Comparison of ENCODE assay signal across 10 cellular contexts in genomic region chr2:97950329-97951154, GRCh38. TPM values are rescaled to one million over a fixed set of nuclear protein-coding genes. Genes with fewer than 3 reads are reported as not detected.
A peak's percentile ranks its signal among the peaks of the same experiment; 100 is the strongest.
DNase-seq lines count a peak whose midpoint lies in the region; ATAC-seq and TF ChIP-seq lines count a peak whose summit lies in the region.
"Had no signal": no experiment of that assay in that cellular context is flagged by ENCODE, and none has a peak within 500 bp of the region (broad histone marks: within the 10 kb centered on the region; RNA-seq: fewer than 3 reads in every experiment).

No MANE protein-coding gene starts in this region.

- H3K4me3 Mint-ChIP-seq in endodermal cell = no peak overlapping the region

- 74% methylated on average over 3 of the region's 3 CpGs; no CpG with 5 or more reads in 1 of the 2 experiments for WGBS in endodermal cell (ENCODE audit: insufficient coverage in 1 of 2, insufficient read length in 1 of 2), 2 experiments

- peak overlapping the region; percentile 28 for H2AFZ ChIP-seq in osteoblast (ENCODE audit: low read length)

- H3K9me2 ChIP-seq in DOHH2 (replicated peaks; ENCODE audit: control insufficient read depth, low read length) = no peaks in the 10 kb centered on the region

- no peak overlapping the region for H3K27ac Mint-ChIP-seq in endodermal cell

- H3K4me1 ChIP-seq in DOHH2 (ENCODE audit: control insufficient read depth, low read length) (peaks cover 66% of the 10 kb centered on the region), osteoblast (ENCODE audit: insufficient read depth, low read length) (peaks cover 25% of the 10 kb centered on the region), endodermal cell (ENCODE audit: control insufficient read depth, insufficient read depth, low read length) (peaks cover 3% of the 10 kb centered on the region)

- no peaks in the 10 kb centered on the region for H3K27me3 Mint-ChIP-seq in endodermal cell (ENCODE audit: insufficient read depth)

- H3K9me3 Mint-ChIP-seq in endodermal cell = peaks cover 5% of the 10 kb centered on the region

- H3K4me2 ChIP-seq in DOHH2 (ENCODE audit: low read length) = peak overlapping the region; percentile 13; the same call in 1 of the 2 replicates
- H3K4me2 ChIP-seq in osteoblast (ENCODE audit: insufficient read depth, low read length) = peak overlapping the region; percentile 75

- peaks cover 25% of the 10 kb centered on the region for H3K4me1 Mint-ChIP-seq in endodermal cell

- no peaks in the 10 kb centered on the region for H3K27me3 ChIP-seq in DOHH2 (ENCODE audit: control insufficient read depth, low read length)
- no peaks in the 10 kb centered on the region for H3K27me3 ChIP-seq in osteoblast (ENCODE audit: insufficient read depth, low read length)
- H3K27me3 ChIP-seq in endodermal cell (ENCODE audit: control insufficient read depth, insufficient read depth, low read length, poor library complexity, severe bottlenecking) = no peaks in the 10 kb centered on the region

- H3F3A ChIP-seq in DOHH2 (ENCODE audit: control insufficient read depth, insufficient read depth) = no peaks in the 10 kb centered on the region

- DNase-seq in NCI-H226 (peak; percentile 83), epithelial cell of prostate (ENCODE audit: low read depth, low spot score) (peak; percentile 36), osteoblast (ENCODE audit: insufficient read length, low spot score, missing footprints) (peak; percentile 71), endodermal cell (no peak)
- no peak for DNase-seq in activated CD4-positive, alpha-beta T cell treated with anti-CD3 and anti-CD28 coated beads for 48 hours
- DNase-seq: right cardiac atrium had no signal

- H3K36me3 Mint-ChIP-seq in endodermal cell (ENCODE audit: low read depth) = peaks cover 11% of the 10 kb centered on the region

- H3K79me2 ChIP-seq in DOHH2 (ENCODE audit: control insufficient read depth, low read length) (peaks cover 99% of the 10 kb centered on the region), osteoblast (ENCODE audit: insufficient read depth, low read length) (peaks cover 87% of the 10 kb centered on the region)

- H3K36me3 ChIP-seq in DOHH2 (ENCODE audit: control insufficient read depth, low read length) (no peaks in the 10 kb centered on the region), osteoblast (ENCODE audit: insufficient read depth, low read length) (no peaks in the 10 kb centered on the region), endodermal cell (ENCODE audit: control insufficient read depth, insufficient read depth, low read length) (no peaks in the 10 kb centered on the region)

- no peak overlapping the region for H3K27ac ChIP-seq in DOHH2 (ENCODE audit: low read depth, low read length)
- peak overlapping the region; percentile 60 for H3K27ac ChIP-seq in epithelial cell of prostate
- peak overlapping the region; percentile 75 for H3K27ac ChIP-seq in osteoblast (ENCODE audit: low read depth, low read length)
- H3K27ac ChIP-seq in endodermal cell (ENCODE audit: low read depth, low read length) = no peak overlapping the region
- H3K27ac ChIP-seq: SK-N-MC had no signal

- no peak overlapping the region for H3K4me3 ChIP-seq in DOHH2 (ENCODE audit: low read length)
- H3K4me3 ChIP-seq in osteoblast (ENCODE audit: insufficient read depth, low read length) = peak overlapping the region; percentile 9
- H3K4me3 ChIP-seq in endodermal cell (ENCODE audit: low read length) = no peak overlapping the region
- H3K4me3 ChIP-seq: SK-N-MC had no signal

- no peak for TF ChIP-seq CTCF in DOHH2 (IDR thresholded peaks at IDR 0.05; ENCODE audit: low read depth, low read length, poor library complexity, severe bottlenecking)
- TF ChIP-seq CTCF in osteoblast (IDR thresholded peaks at IDR 0.05; ENCODE audit: extremely low read depth, low read depth, low read length) = no peak
- TF ChIP-seq CTCF in endodermal cell (conservative IDR thresholded peaks at IDR 0.05) = no peak

- ATAC-seq in HG03457 (IDR thresholded peaks at IDR 0.05; ENCODE audit: unreplicated experiment) (no peak), HG03469 (IDR thresholded peaks at IDR 0.05; ENCODE audit: unreplicated experiment) (no peak)

- H4K20me1 ChIP-seq in DOHH2 (ENCODE audit: control insufficient read depth, insufficient read depth, low read depth, low read length) (peaks cover 6% of the 10 kb centered on the region; the same call in 1 of the 2 replicates), osteoblast (ENCODE audit: insufficient read depth, low read length) (peaks cover 13% of the 10 kb centered on the region)

- H3K9me3 ChIP-seq in DOHH2 (ENCODE audit: control insufficient read depth, insufficient read depth, low read length) (no peaks in the 10 kb centered on the region), osteoblast (ENCODE audit: low read depth, low read length) (no peaks in the 10 kb centered on the region), endodermal cell (ENCODE audit: control insufficient read depth, low read length) (no peaks in the 10 kb centered on the region)

- H3K9ac ChIP-seq in endodermal cell (ENCODE audit: extremely low read depth, low read length, poor library complexity, severe bottlenecking) = no peak overlapping the region

RNA-seq across cellular contexts. Expression of gene TMEM131, which starts 45.2 kb away (rescaled TPM):
- total RNA-seq in osteoblast = 30.0 and 41.8 TPM in 2 replicates
- 10 to 100 TPM; 39.0 to 43.0 TPM for total RNA-seq in endodermal cell
- polyA plus RNA-seq in endodermal cell (2013, experiment 1 of 2) = 30.6 TPM
- polyA plus RNA-seq in endodermal cell (2013, experiment 2 of 2) = 28.4 TPM

Comparison
In these comparisons a context has a peak if more than half of its experiments do, and no peak if none do; other contexts are left out.
1. H3K27ac ChIP-seq: peak in epithelial cell of prostate (single experiment) and osteoblast (single experiment); none in DOHH2 (single experiment) and endodermal cell (single experiment).
2. DNase-seq: peak in NCI-H226 (single experiment), epithelial cell of prostate (single experiment) and osteoblast (single experiment); none in endodermal cell (single experiment) and activated CD4-positive, alpha-beta T cell treated with anti-CD3 and anti-CD28 coated beads for 48 hours (single experiment).